ENCODE assay signal across 16 cellular contexts in the genomic region with DNA sequence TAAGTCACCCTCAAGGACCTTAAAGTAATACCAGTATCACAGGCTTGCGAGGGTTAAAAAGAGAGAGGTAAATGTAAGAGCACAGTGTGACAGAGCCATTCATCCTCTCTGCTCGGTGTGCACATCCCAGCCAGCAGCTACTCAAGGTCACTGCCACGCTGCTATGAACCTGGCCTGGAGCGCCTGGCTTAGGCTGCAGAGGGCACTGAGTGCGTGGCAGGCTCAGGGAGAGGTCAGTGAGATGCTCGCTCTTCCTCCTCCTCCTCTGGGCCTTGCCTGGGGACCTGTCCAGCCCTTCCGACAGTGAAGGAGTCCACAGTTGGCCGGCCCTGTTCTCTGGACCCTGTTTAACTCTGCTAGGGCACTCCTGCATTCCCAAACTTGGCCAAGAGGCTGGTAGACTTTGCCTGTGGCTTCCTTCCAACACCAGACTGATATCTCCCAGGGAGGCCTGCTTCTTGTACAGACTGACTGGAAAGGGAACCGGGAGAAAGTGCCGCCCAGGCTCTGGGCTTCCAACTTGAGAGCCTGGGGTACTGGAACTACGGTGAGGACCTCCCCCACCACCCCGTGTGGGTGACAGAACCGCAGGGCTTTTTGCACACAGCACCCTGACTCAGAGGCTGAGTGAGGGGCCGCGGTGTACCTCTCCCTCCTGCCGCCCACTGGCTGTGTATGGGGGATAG.
DNase-seq lines count a peak whose midpoint lies in the region; ATAC-seq and TF ChIP-seq lines count a peak whose summit lies in the region.
"Had no signal": no experiment of that assay in that cellular context is flagged by ENCODE, and none has a peak within 500 bp of the region (broad histone marks: within the 10 kb centered on the region; RNA-seq: fewer than 3 reads in every experiment).

No MANE protein-coding gene starts in this region.

- H3K4me3 ChIP-seq in esophagus (ENCODE audit: low read depth in 1 of 2, low read length in 2 of 2) (no peak overlapping the region), mesenchymal stem cell (ENCODE audit: insufficient read depth in 1 of 2, low read depth in 1 of 2, low read length in 2 of 2) (no peak overlapping the region), stomach (no peak overlapping the region)
- no peak overlapping the region for H3K4me3 ChIP-seq in CD8-positive, alpha-beta T cell (ENCODE audit: low read depth, low read length)

- DNase-seq in RWPE1 (ENCODE audit: low spot score) (no peak), mesenchymal stem cell (no peak), stomach (no peak), NCI-H1092 (lab: John Stamatoyannopoulos, UW) (no peak), DMS114 treated with DMSO at 0.1 percent for 48 hours (lab: John Stamatoyannopoulos, UW; ENCODE audit: unreplicated experiment) (no peak)
- no peak for DNase-seq in activated naive CD4-positive, alpha-beta T cell treated with anti-CD3 and anti-CD28 coated beads, Interleukin-2, amount 10 ng/mL, durations not matched to agents 7 days and 5 days
- no peak for DNase-seq in CD8-positive, alpha-beta T cell
- DNase-seq: activated CD4-positive, alpha-beta T cell treated with anti-CD3 and anti-CD28 coated beads, Interleukin-2, amount 50 U/mL, for 1 hour; MV-4-11; NCI-H226; OCI-M1; T-helper 2 cell had no signal

- peak overlapping the region; percentile 59 for H4K8ac ChIP-seq in mesenchymal stem cell (ENCODE audit: low read length)

- H3K4me1 ChIP-seq in esophagus (ENCODE audit: control insufficient read depth in 2 of 2, insufficient read depth in 2 of 2, low read length in 1 of 2) (peaks cover 0 to 5% of the 10 kb centered on the region in 2 donors), mesenchymal stem cell (ENCODE audit: control insufficient read depth, insufficient read depth, low read depth, low read length) (peaks cover 2% of the 10 kb centered on the region), stomach (peaks cover 0 to 15% (median 6%) of the 10 kb centered on the region in 4 donors)
- no peaks in the 10 kb centered on the region for H3K4me1 ChIP-seq in CD8-positive, alpha-beta T cell (ENCODE audit: insufficient read depth, low read length)

- no peak overlapping the region for H2BK15ac ChIP-seq in mesenchymal stem cell (ENCODE audit: low read depth, poor library complexity, severe bottlenecking)

- peak overlapping the region; percentile 37 to 67 for H3K18ac ChIP-seq in mesenchymal stem cell (ENCODE audit: low read depth in 1 of 2, low read length in 2 of 2)

- H3K4me1 Mint-ChIP-seq in activated naive CD4-positive, alpha-beta T cell treated with anti-CD3 and anti-CD28 coated beads, Interleukin-2, amount 10 ng/mL, durations not matched to agents 7 days and 5 days = no peaks in the 10 kb centered on the region
- H3K4me1 Mint-ChIP-seq in CD8-positive, alpha-beta T cell (ENCODE audit: low read depth) = no peaks in the 10 kb centered on the region

- peaks cover 16% of the 10 kb centered on the region for H3K36me3 Mint-ChIP-seq in activated naive CD4-positive, alpha-beta T cell treated with anti-CD3 and anti-CD28 coated beads, Interleukin-2, amount 10 ng/mL, durations not matched to agents 7 days and 5 days
- peaks cover 58% of the 10 kb centered on the region for H3K36me3 Mint-ChIP-seq in CD8-positive, alpha-beta T cell

- WGBS in esophagus, 2 donors = 61 to 65% methylated on average over 16 of the region's 16 CpGs
- WGBS in mesenchymal stem cell = 92% methylated on average over 16 of the region's 16 CpGs
- 56 to 67% (median 66%) methylated on average over 16 of the region's 16 CpGs for WGBS in stomach, 5 donors

- TF ChIP-seq POLR2A in stomach (IDR thresholded peaks at IDR 0.05) = no peak

- H3K36me3 ChIP-seq in esophagus (ENCODE audit: control insufficient read depth in 2 of 2, insufficient read depth in 2 of 2, low read length in 1 of 2) = peaks cover 5 to 30% of the 10 kb centered on the region in 2 donors
- H3K36me3 ChIP-seq in mesenchymal stem cell (ENCODE audit: control insufficient read depth in 1 of 2, insufficient read depth in 2 of 2, low read depth in 1 of 2, low read length in 2 of 2) = peaks cover 76 to 89% of the 10 kb centered on the region in 2 experiments
- H3K36me3 ChIP-seq in stomach = peaks cover 40 to 96% (median 86%) of the 10 kb centered on the region in 4 donors
- H3K36me3 ChIP-seq in CD8-positive, alpha-beta T cell (ENCODE audit: insufficient read depth, low read length) = peaks cover 2% of the 10 kb centered on the region

- no peak overlapping the region for H2BK5ac ChIP-seq in mesenchymal stem cell (ENCODE audit: low read depth, low read length, poor library complexity, severe bottlenecking)

- no peak overlapping the region for H3K23ac ChIP-seq in mesenchymal stem cell (ENCODE audit: low read length in 2 of 2)

- TF ChIP-seq EP300 in stomach (IDR thresholded peaks at IDR 0.05) = no peak

- H2AK5ac ChIP-seq in mesenchymal stem cell (ENCODE audit: low read length, severe bottlenecking) = no peak overlapping the region

- no peaks in the 10 kb centered on the region for H3K27me3 Mint-ChIP-seq in activated naive CD4-positive, alpha-beta T cell treated with anti-CD3 and anti-CD28 coated beads, Interleukin-2, amount 10 ng/mL, durations not matched to agents 7 days and 5 days
- no peaks in the 10 kb centered on the region for H3K27me3 Mint-ChIP-seq in CD8-positive, alpha-beta T cell (ENCODE audit: low read depth)
- H3K27me3 Mint-ChIP-seq: activated T-helper 17 cell treated with anti-CD3 and anti-CD28 coated beads, Interleukin-2, amount 50 U/mL, for 72 hours; stimulated activated naive CD8-positive, alpha-beta T cell treated with anti-CD3 and anti-CD28 coated beads, Interleukin-15, Interleukin-2, amounts not matched to agents 100 ng/mL and 50 ng/mL, for 24 hours had no signal

- no peak for ATAC-seq in CD8-positive, alpha-beta T cell
- ATAC-seq: activated T-helper 17 cell treated with anti-CD3 and anti-CD28 coated beads, Interleukin-2, amount 50 U/mL, for 72 hours had no signal

- H3K27me3 ChIP-seq in esophagus (ENCODE audit: control insufficient read depth in 1 of 2, insufficient read depth in 2 of 2, low read length in 2 of 2) = no peaks in the 10 kb centered on the region
- H3K27me3 ChIP-seq in mesenchymal stem cell (ENCODE audit: control insufficient read depth in 1 of 2, insufficient read depth in 1 of 2, low read length in 2 of 2) = no peaks in the 10 kb centered on the region
- H3K27me3 ChIP-seq in stomach = no peaks in the 10 kb centered on the region
- H3K27me3 ChIP-seq in CD8-positive, alpha-beta T cell (ENCODE audit: insufficient read depth, low read length) = no peaks in the 10 kb centered on the region

- H3K4me3 Mint-ChIP-seq in activated naive CD4-positive, alpha-beta T cell treated with anti-CD3 and anti-CD28 coated beads, Interleukin-2, amount 10 ng/mL, durations not matched to agents 7 days and 5 days = no peak overlapping the region
- no peak overlapping the region for H3K4me3 Mint-ChIP-seq in CD8-positive, alpha-beta T cell
- H3K4me3 Mint-ChIP-seq: activated T-helper 17 cell treated with anti-CD3 and anti-CD28 coated beads, Interleukin-2, amount 50 U/mL, for 72 hours; stimulated activated naive CD8-positive, alpha-beta T cell treated with anti-CD3 and anti-CD28 coated beads, Interleukin-15, Interleukin-2, amounts not matched to agents 100 ng/mL and 50 ng/mL, for 24 hours had no signal

- no peak overlapping the region for H3K27ac Mint-ChIP-seq in activated naive CD4-positive, alpha-beta T cell treated with anti-CD3 and anti-CD28 coated beads, Interleukin-2, amount 10 ng/mL, durations not matched to agents 7 days and 5 days
- H3K27ac Mint-ChIP-seq in CD8-positive, alpha-beta T cell = no peak overlapping the region
- H3K27ac Mint-ChIP-seq: stimulated activated naive CD8-positive, alpha-beta T cell treated with anti-CD3 and anti-CD28 coated beads, Interleukin-15, Interleukin-2, amounts not matched to agents 100 ng/mL and 50 ng/mL, for 24 hours had no signal

- peak overlapping the region in 1 of 2 experiments; percentile 74 for H3K14ac ChIP-seq in mesenchymal stem cell (ENCODE audit: low read length in 2 of 2)

- peak overlapping the region; percentile 58 for H3K27ac ChIP-seq in RWPE1
- H3K27ac ChIP-seq in esophagus (ENCODE audit: low read depth in 2 of 2, low read length in 1 of 2) = peak overlapping the region; percentile 11 to 69
- no peak overlapping the region for H3K27ac ChIP-seq in mesenchymal stem cell (ENCODE audit: low read length, poor library complexity, severe bottlenecking)
- H3K27ac ChIP-seq in stomach = peak overlapping the region in 4 of 5 donors; percentile 43 to 78 (median 60)
- H3K27ac ChIP-seq in CD8-positive, alpha-beta T cell (ENCODE audit: low read depth, low read length) = no peak overlapping the region
- H3K27ac ChIP-seq: C4-2B had no signal

- intact Hi-C loops in stomach (cut with DNase I; ENCODE audit: low total_unique reads) = no loop called here
- intact Hi-C loops in CD8-positive, alpha-beta T cell (cut with DNase I, micrococcal nuclease) = no loop called here

- POLR2A ChIA-PET in RWPE1 (lab: Yijun Ruan, JAX; ENCODE audit: low non-redundant PET) = no interaction called here
- POLR2A ChIA-PET in CD8-positive, alpha-beta T cell (lab: Charles Lee) = no interaction called here

- H3K79me1 ChIP-seq in mesenchymal stem cell (replicated peaks; ENCODE audit: low read length, poor library complexity, severe bottlenecking) = peaks cover 50% of the 10 kb centered on the region

- TF ChIP-seq CTCF in RWPE1 (conservative IDR thresholded peaks at IDR 0.05; ENCODE audit: low read depth) (no peak), stomach (IDR thresholded peaks at IDR 0.05) (no peak)
- no peak for TF ChIP-seq CTCF in CD8-positive, alpha-beta T cell (IDR thresholded peaks at IDR 0.05)

- no peak overlapping the region for H3K9ac ChIP-seq in mesenchymal stem cell (ENCODE audit: low read length)

- H3K9me3 Mint-ChIP-seq in activated naive CD4-positive, alpha-beta T cell treated with anti-CD3 and anti-CD28 coated beads, Interleukin-2, amount 10 ng/mL, durations not matched to agents 7 days and 5 days = no peaks in the 10 kb centered on the region
- no peaks in the 10 kb centered on the region for H3K9me3 Mint-ChIP-seq in CD8-positive, alpha-beta T cell
- H3K9me3 Mint-ChIP-seq: activated T-helper 17 cell treated with anti-CD3 and anti-CD28 coated beads, Interleukin-2, amount 50 U/mL, for 72 hours; stimulated activated naive CD8-positive, alpha-beta T cell treated with anti-CD3 and anti-CD28 coated beads, Interleukin-15, Interleukin-2, amounts not matched to agents 100 ng/mL and 50 ng/mL, for 24 hours had no signal

- H2BK120ac ChIP-seq in mesenchymal stem cell (ENCODE audit: low read depth, low read length) = no peak overlapping the region

- CTCF ChIA-PET in RWPE1 (lab: Yijun Ruan, JAX) = interaction anchor here (1.8 kb wide), 1 partner anchor 9 kb away, joined by 10 read pairs; no protein-coding TSS in a partner anchor
- CTCF ChIA-PET in activated naive CD4-positive, alpha-beta T cell treated with anti-CD3 and anti-CD28 coated beads, Interleukin-2, amount 10 ng/mL, durations not matched to agents 7 days and 5 days (lab: Charles Lee) = no interaction called here
- CTCF ChIA-PET in CD8-positive, alpha-beta T cell (lab: Charles Lee) = interaction anchor here (2.3 kb wide), 1 partner anchor 130 kb away, joined by 8 read pairs; no protein-coding TSS in a partner anchor

- H3K9me3 ChIP-seq in esophagus (ENCODE audit: control insufficient read depth in 2 of 2, insufficient read depth in 1 of 2, low read depth in 1 of 2, low read length in 1 of 2) (no peaks in the 10 kb centered on the region), mesenchymal stem cell (ENCODE audit: control insufficient read depth, low read length) (no peaks in the 10 kb centered on the region), stomach (no peaks in the 10 kb centered on the region)
- H3K9me3 ChIP-seq in CD8-positive, alpha-beta T cell (ENCODE audit: low read length) = no peaks in the 10 kb centered on the region

- no peak overlapping the region for H2AFZ ChIP-seq in mesenchymal stem cell (ENCODE audit: low read depth, low read length)

- H4K91ac ChIP-seq in mesenchymal stem cell (ENCODE audit: low read length) = no peak overlapping the region

- H3K4ac ChIP-seq in mesenchymal stem cell (ENCODE audit: low read depth in 1 of 2, low read length in 2 of 2) = no peak overlapping the region

- H2BK12ac ChIP-seq in mesenchymal stem cell (ENCODE audit: low read length in 2 of 2) = peak overlapping the region in 1 of 2 experiments; percentile 11

- no peak overlapping the region for H3K4me2 ChIP-seq in mesenchymal stem cell (ENCODE audit: low read length, poor library complexity, severe bottlenecking)

Comparison
In these comparisons a context has a peak if more than half of its experiments do, and no peak if none do; other contexts are left out.
1. H3K27ac ChIP-seq: peak in RWPE1 (single experiment), esophagus (2 of 2) and stomach (4 of 5); none in mesenchymal stem cell (single experiment) and CD8-positive, alpha-beta T cell (single experiment).